10 cellular contexts compared by ENCODE assay signal in the genomic region with DNA sequence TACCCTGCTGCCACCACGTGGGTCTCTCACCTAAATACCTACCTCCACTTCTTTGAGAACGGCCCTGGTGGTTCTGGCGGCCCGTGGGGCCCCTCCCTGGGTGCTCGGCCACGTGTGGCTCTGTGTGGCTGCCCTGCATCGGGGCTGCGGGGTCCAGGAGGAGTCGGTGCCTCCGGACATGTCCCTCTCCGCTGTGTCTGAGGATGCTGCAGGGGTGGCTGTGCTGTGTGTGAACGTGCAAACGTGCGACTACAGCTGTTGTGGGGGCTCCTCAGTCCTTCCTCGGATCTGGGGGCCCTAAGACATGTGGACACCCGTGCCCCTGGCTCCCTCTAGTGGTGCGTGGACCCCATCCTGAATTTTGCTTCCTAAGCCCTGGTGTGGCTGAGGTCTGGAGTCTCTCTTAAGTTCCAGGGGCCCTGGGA.
DNase-seq lines count a peak whose midpoint lies in the region; ATAC-seq and TF ChIP-seq lines count a peak whose summit lies in the region.
"Had no signal": no experiment of that assay in that cellular context is flagged by ENCODE, and none has a peak within 500 bp of the region (broad histone marks: within the 10 kb centered on the region; RNA-seq: fewer than 3 reads in every experiment).

No MANE protein-coding gene starts in this region.

- H3K36me3 Mint-ChIP-seq in nephron (ENCODE audit: low read depth): no peaks in the 10 kb centered on the region

- no peak for ATAC-seq in HG02970 (IDR thresholded peaks at IDR 0.05; ENCODE audit: low FRiP score, unreplicated experiment)
- no peak for ATAC-seq in GM21360 (IDR thresholded peaks at IDR 0.05; ENCODE audit: unreplicated experiment)

- H3K4me1 Mint-ChIP-seq in nephron: peaks cover 54% of the 10 kb centered on the region

- peak in 2 of 3 experiments; percentile 15 to 41 for TF ChIP-seq CTCF in nephron (IDR thresholded peaks at IDR 0.05; ENCODE audit: unreplicated experiment in 3 of 3)

- H3K27ac Mint-ChIP-seq in nephron: no peak overlapping the region
- H3K27ac Mint-ChIP-seq: activated naive CD8-positive, alpha-beta T cell had no signal

- peak overlapping the region; percentile 7 for H3K27ac ChIP-seq in cingulate gyrus (ENCODE audit: low read depth, low read length)
- H3K27ac ChIP-seq: stomach had no signal

- H3K9me3 Mint-ChIP-seq in nephron: peaks cover 3% of the 10 kb centered on the region

- DNase-seq in ELR (ENCODE audit: low read depth) (peak; percentile 37), HuH-7 (ENCODE audit: low spot score) (peak; percentile 67), NCI-H2196 (lab: John Stamatoyannopoulos, UW; ENCODE audit: unreplicated experiment) (no peak), NCI-H1694 (lab: John Stamatoyannopoulos, UW) (no peak)
- DNase-seq: stomach had no signal

- peaks cover 39% of the 10 kb centered on the region for H3K27me3 Mint-ChIP-seq in nephron (ENCODE audit: low read depth)

- H3K4me3 Mint-ChIP-seq in nephron: no peak overlapping the region
- H3K4me3 Mint-ChIP-seq: activated naive CD8-positive, alpha-beta T cell had no signal

Comparison
In these comparisons a context has a peak if more than half of its experiments do, and no peak if none do; other contexts are left out.
1. DNase-seq: peak in ELR (single experiment) and HuH-7 (single experiment); none in NCI-H2196 (single experiment) and NCI-H1694 (single experiment).